ENCODE assay signal across 16 cellular contexts in genomic region chr1:8474369-8474768, GRCh38.
"Had no signal": no experiment of that assay in that cellular context is flagged by ENCODE, and none has a peak within 500 bp of the region (broad histone marks: within the 10 kb centered on the region; RNA-seq: fewer than 3 reads in every experiment).

No MANE protein-coding gene starts in this region.

- H3K9me3 Mint-ChIP-seq: activated naive CD4-positive, alpha-beta T cell treated with anti-CD3 and anti-CD28 coated beads, Interleukin-2, amount 50 U/mL, for 72 hours; natural killer cell treated with Interleukin-12 subunit alpha and Interleukin-12 subunit beta and Interleukin-15 and Interleukin-18, amount 100 ng/mL, for 72 hours had no signal

- DNase-seq: activated CD4-positive, alpha-beta T cell treated with anti-CD3 and anti-CD28 coated beads, Interleukin-2, amount 50 U/mL, for 4 hours; activated CD4-positive, CD25-positive, alpha-beta regulatory T cell treated with anti-CD3 and anti-CD28 coated beads, Interleukin-2, amount 50 U/mL, for 72 hours; activated gamma-delta T cell; adrenal gland; effector CD4-positive, alpha-beta T cell; hypothalamus; islet precursor cell; left colon; nucleus accumbens; stimulated activated CD8-positive, alpha-beta memory T cell treated with anti-CD3 and anti-CD28 coated beads, Interleukin-4, amount 100 ng/mL, for 48 hours; stimulated activated naive CD4-positive, alpha-beta T cell treated with Interleukin-2 at 50 U/mL for 16 hours; thyroid gland had no signal

- H3K4me3 ChIP-seq: adrenal gland, lung, thyroid gland had no signal

- H3K36me3 Mint-ChIP-seq: activated naive CD4-positive, alpha-beta T cell treated with anti-CD3 and anti-CD28 coated beads, Interleukin-2, amount 50 U/mL, for 72 hours; natural killer cell treated with Interleukin-12 subunit alpha and Interleukin-12 subunit beta and Interleukin-15 and Interleukin-18, amount 100 ng/mL, for 72 hours had no signal

- H3K27me3 ChIP-seq: adrenal gland, thyroid gland had no signal

- ATAC-seq: activated naive CD4-positive, alpha-beta T cell treated with anti-CD3 and anti-CD28 coated beads, Interleukin-2, amount 50 U/mL, for 72 hours; left colon had no signal

- H3K36me3 ChIP-seq: adrenal gland, thyroid gland had no signal

- H3K27ac Mint-ChIP-seq: activated naive CD4-positive, alpha-beta T cell treated with anti-CD3 and anti-CD28 coated beads, Interleukin-2, amount 50 U/mL, for 72 hours; natural killer cell treated with Interleukin-12 subunit alpha and Interleukin-12 subunit beta and Interleukin-15 and Interleukin-18, amount 100 ng/mL, for 72 hours had no signal

- H3K9me3 ChIP-seq: adrenal gland, thyroid gland had no signal

- H3K27ac ChIP-seq: adrenal gland, thyroid gland, VCaP had no signal
